In the genomic region with DNA sequence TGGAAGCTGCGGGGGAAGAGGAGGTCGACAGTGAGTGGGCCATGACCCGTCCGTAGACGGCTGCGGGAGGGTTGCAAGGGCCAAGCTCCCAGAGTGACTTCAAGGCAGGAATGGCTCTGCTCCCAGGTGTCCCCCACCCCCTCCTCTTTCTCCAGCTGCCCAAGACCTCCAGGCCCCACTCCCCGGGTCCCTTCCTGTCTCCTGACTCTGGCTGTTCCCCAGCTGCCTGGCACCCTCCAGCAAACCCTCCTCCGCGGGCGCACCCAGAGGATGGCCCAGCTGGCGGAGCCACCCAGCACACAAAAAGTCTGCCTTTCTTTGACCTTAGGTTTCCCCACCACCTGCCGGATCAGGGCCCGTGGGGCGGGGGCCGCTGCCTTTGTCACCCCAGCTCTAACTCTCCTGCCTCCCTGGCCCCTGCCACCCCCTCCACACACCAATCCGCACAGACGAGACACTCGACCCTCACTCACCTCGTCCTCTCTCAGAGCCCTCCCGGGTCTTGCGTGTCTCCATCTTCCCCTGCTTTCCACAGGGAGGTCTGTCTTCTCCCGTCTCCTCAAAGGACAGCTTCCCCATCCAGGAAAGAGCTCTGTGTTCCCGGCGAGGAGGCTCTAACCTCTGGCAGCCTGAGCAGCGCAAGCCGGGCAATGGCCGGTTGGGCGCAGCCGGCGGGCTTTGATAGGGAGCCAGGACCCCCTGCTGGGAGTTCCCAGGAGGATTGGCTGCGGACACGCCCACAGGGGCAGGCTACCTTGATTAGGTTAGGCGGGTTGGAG, we compare ENCODE assay signal across 7 cellular contexts. TPM values are rescaled to one million over a fixed set of nuclear protein-coding genes. Genes with fewer than 3 reads are reported as not detected.
DNase-seq lines count a peak whose midpoint lies in the region; TF ChIP-seq lines count a peak whose summit lies in the region.
"Not testable (repeated sequence)": the region's sequence is repeated elsewhere in the genome, so short reads cannot be mapped to it uniquely, and the experiment has no call there.

No MANE protein-coding gene starts in this region.

- H4K8ac ChIP-seq in mesendoderm (ENCODE audit: low read depth, low read length), result not testable (repeated sequence)

- H4K5ac ChIP-seq in mesendoderm (ENCODE audit: low read length), result not testable (repeated sequence)

- H3K56ac ChIP-seq in mesendoderm (ENCODE audit: low read length), result not testable (repeated sequence)

- CTCF ChIA-PET in HEK293 (lab: Yijun Ruan, JAX), result not testable (repeated sequence)

- H3K27ac ChIP-seq in HEK293 (ENCODE audit: extremely low read depth, low read depth, low read length); mesendoderm (ENCODE audit: low read depth, low read length); stomach: not testable (repeated sequence)

- no CpG with 5 or more reads among the region's 33 CpGs for WGBS in mesendoderm (ENCODE audit: extremely low coverage, insufficient coverage, low lambda C conversion rate)
- 10 to 46% (median 40%) methylated on average over 20 to 25 of the region's 33 CpGs for WGBS in stomach, 5 donors

- H2AK5ac ChIP-seq in mesendoderm (ENCODE audit: low read length), result not testable (repeated sequence)

- not testable (repeated sequence) for TF ChIP-seq POLR2A in stomach (IDR thresholded peaks at IDR 0.05)

- intact Hi-C loops in cardiac septum (cut with DNase I); stomach (cut with DNase I; ENCODE audit: low total_unique reads): not testable (repeated sequence)

- TF ChIP-seq EP300 in stomach (IDR thresholded peaks at IDR 0.05), result not testable (repeated sequence)

- not testable (repeated sequence) for H2BK15ac ChIP-seq in mesendoderm (replicated peaks; ENCODE audit: low read depth)

- H3K79me2 ChIP-seq in mesendoderm (ENCODE audit: control insufficient read depth, insufficient read depth, low read length), result not testable (repeated sequence)

- peaks cover 20% of the 10 kb centered on the region for H3K27me3 ChIP-seq in mesendoderm (ENCODE audit: insufficient read depth, low read length, poor library complexity)
- peaks cover 10 to 55% (median 27%) of the 10 kb centered on the region in 3 donors for H3K27me3 ChIP-seq in stomach

- H2BK5ac ChIP-seq in mesendoderm (ENCODE audit: low read length), result not testable (repeated sequence)

- not testable (repeated sequence) for H3K23ac ChIP-seq in mesendoderm (ENCODE audit: low read length)

- H3K79me1 ChIP-seq in mesendoderm (ENCODE audit: low read length), result not testable (repeated sequence)

- peak; percentile 7 for DNase-seq in NCI-H748 (lab: John Stamatoyannopoulos, UW; ENCODE audit: unreplicated experiment)
- DNase-seq in activated CD8-positive, alpha-beta memory T cell treated with anti-CD3 and anti-CD28 coated beads, Interleukin-2, amount 50 U/mL, for 4 hours, result peak; percentile 22
- DNase-seq in astrocyte of the hippocampus (ENCODE audit: low read depth, low spot score), result peak; percentile 56
- peak; percentile 87 for DNase-seq in cardiac septum (ENCODE audit: low spot score)
- DNase-seq in mesendoderm, result peak; percentile 71
- peak; percentile 47 for DNase-seq in stomach

- H3K4me2 ChIP-seq in mesendoderm (ENCODE audit: low read length), result not testable (repeated sequence)

- not testable (repeated sequence) for H2BK120ac ChIP-seq in mesendoderm (ENCODE audit: low read depth, low read length)

- H3K4ac ChIP-seq in mesendoderm (ENCODE audit: low read depth, low read length), result not testable (repeated sequence)

- not testable (repeated sequence) for H3K9me3 ChIP-seq in HEK293 (ENCODE audit: control insufficient read depth, insufficient read depth, low read depth, low read length)
- H3K9me3 ChIP-seq in stomach, result peaks cover 15 to 54% (median 47%) of the 10 kb centered on the region in 4 donors

- not testable (repeated sequence) for H3K9ac ChIP-seq in mesendoderm (ENCODE audit: low read length)

- H3K18ac ChIP-seq in mesendoderm (ENCODE audit: low read length), result not testable (repeated sequence)

- H3K36me3 ChIP-seq in HEK293 (ENCODE audit: control insufficient read depth in 2 of 2, insufficient read depth in 1 of 2, low read length in 2 of 2); mesendoderm (ENCODE audit: control insufficient read depth, insufficient read depth, low read length); stomach: not testable (repeated sequence)

- POLR2A ChIA-PET in HEK293 (lab: Yijun Ruan, JAX), result not testable (repeated sequence)

- not testable (repeated sequence) for TF ChIP-seq CTCF in HEK293 (tag by site-specific recombination; IDR thresholded peaks at IDR 0.05); stomach (IDR thresholded peaks at IDR 0.05)

- H3K4me3 ChIP-seq in HEK293 (ENCODE audit: low read depth, low read length); mesendoderm (ENCODE audit: low read length); stomach: not testable (repeated sequence)

- not testable (repeated sequence) for H3K4me1 ChIP-seq in HEK293 (ENCODE audit: control insufficient read depth, insufficient read depth, low read length); mesendoderm (ENCODE audit: control insufficient read depth, low read depth, low read length); stomach

TF ChIP-seq in HEK293, 187 proteins besides CTCF, POLR2A, EP300 and RAD21:
- peak; percentile 50; the same call in 1 of the 2 replicates for TF ChIP-seq ZNF449 (tag by site-specific recombination; IDR thresholded peaks at IDR 0.05)

RNA-seq across cellular contexts. Expression of gene ZFP37, which starts 4.7 kb away (rescaled TPM):
- total RNA-seq in cardiac septum, result 2.0 TPM
- polyA plus RNA-seq in mesendoderm (2013, experiment 1 of 2), result 2.4 TPM
- polyA plus RNA-seq in mesendoderm (2013, experiment 2 of 2), result 2.3 TPM
- 1 to 10 TPM in 4 of 5 donors, under 1 TPM in 1; 0.72 to 3.8 (median 3.5) TPM for total RNA-seq in stomach
- polyA plus RNA-seq in stomach, result under 1 TPM; 0.31 to 0.93 (median 0.62) TPM

RNA-seq across cellular contexts. Expression of gene ZNF883, which starts 49.3 kb away (rescaled TPM):
- total RNA-seq in cardiac septum (2.4 TPM), stomach (1 to 10 TPM in 2 of 5 donors, not detected in 3; 2.3 to 9.0 TPM)
- 10.7 TPM for polyA plus RNA-seq in mesendoderm (2013, experiment 1 of 2)
- 9.5 TPM for polyA plus RNA-seq in mesendoderm (2013, experiment 2 of 2)
- polyA plus RNA-seq in stomach, result 1 to 10 TPM in 1 of 3 donors, under 1 TPM in 2; 0.92 to 1.1 (median 0.93) TPM

Comparison
In these comparisons a context has a peak if more than half of its experiments do, and no peak if none do; other contexts are left out.
1. DNase-seq: peak in every context shown above with its lines; median percentile 87 in cardiac septum; 71 in mesendoderm; 56 in astrocyte of the hippocampus; 47 in stomach; 22 in activated CD8-positive, alpha-beta memory T cell treated with anti-CD3 and anti-CD28 coated beads, Interleukin-2, amount 50 U/mL, for 4 hours; 7 in NCI-H748.